3 cellular contexts compared by ENCODE assay signal in genomic region chr7:99653269-99653668, GRCh38. TPM values are rescaled to one million over a fixed set of nuclear protein-coding genes. Genes with fewer than 3 reads are reported as not detected.
"Had no signal": no experiment of that assay in that cellular context is flagged by ENCODE, and none has a peak within 500 bp of the region (broad histone marks: within the 10 kb centered on the region; RNA-seq: fewer than 3 reads in every experiment).

No MANE protein-coding gene starts in this region.

RNA-seq across cellular contexts. Expression of gene CYP3A5, which starts 26.5 kb away (rescaled TPM):
- total RNA-seq: PC-3, Right ventricle myocardium superior had no signal

RNA-seq across cellular contexts. Expression of gene TMEM225B, which starts 55.2 kb away (rescaled TPM):
- total RNA-seq: PC-3, Peyer's patch, Right ventricle myocardium superior had no signal
